In the genomic region with DNA sequence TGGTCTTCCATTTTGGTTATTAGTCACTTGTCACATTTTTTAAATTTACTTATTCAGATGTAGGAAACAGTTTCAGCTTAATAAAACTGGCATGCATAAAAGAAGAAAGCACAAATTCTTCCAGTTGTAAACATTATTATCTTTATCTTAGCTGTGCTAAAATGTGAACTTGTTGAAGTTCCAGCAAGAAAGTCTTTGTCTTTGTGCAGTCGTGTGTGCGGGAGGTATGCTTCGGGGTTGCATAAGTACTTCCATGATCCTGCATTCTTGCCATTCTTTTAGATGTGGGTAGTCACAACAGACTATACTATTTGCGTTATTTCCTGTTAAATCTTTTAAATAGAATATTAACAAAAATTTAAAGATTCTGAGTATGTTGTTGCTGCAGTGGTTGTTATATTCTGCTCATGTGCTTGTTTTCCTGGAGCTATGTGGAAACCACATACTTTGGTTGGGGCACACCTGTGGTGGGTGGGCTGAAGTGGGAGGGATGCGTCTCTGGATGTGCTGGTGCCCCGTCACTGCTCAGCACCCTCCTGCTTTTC, we compare ENCODE assay signal across 17 cellular contexts. TPM values are rescaled to one million over a fixed set of nuclear protein-coding genes. Genes with fewer than 3 reads are reported as not detected.
DNase-seq lines count a peak whose midpoint lies in the region; ATAC-seq, FAIRE-seq and TF ChIP-seq lines count a peak whose summit lies in the region.
"Had no signal": no experiment of that assay in that cellular context is flagged by ENCODE, and none has a peak within 500 bp of the region (broad histone marks: within the 10 kb centered on the region; RNA-seq: fewer than 3 reads in every experiment).

No MANE protein-coding gene starts in this region.

- H3K79me2 ChIP-seq in astrocyte (ENCODE audit: insufficient read depth, low read length), result no peaks in the 10 kb centered on the region

- ATAC-seq in GM21528 (IDR thresholded peaks at IDR 0.05; ENCODE audit: low FRiP score, unreplicated experiment), result no peak
- ATAC-seq in HG02798 (IDR thresholded peaks at IDR 0.05; ENCODE audit: poor library complexity, unreplicated experiment), result no peak
- ATAC-seq: body of pancreas, GM12878 had no signal

- peaks cover 13% of the 10 kb centered on the region for H3K36me3 ChIP-seq in astrocyte (ENCODE audit: insufficient read depth, low read length)

- no peaks in the 10 kb centered on the region for H3K9me3 ChIP-seq in astrocyte (ENCODE audit: insufficient read depth, low read depth, low read length)
- H3K9me3 ChIP-seq: body of pancreas, SJCRH30 had no signal

- no peak for FAIRE-seq in astrocyte (lab: Jason Lieb, UNC)
- FAIRE-seq: GM12878 had no signal

- H3K4me2 ChIP-seq in astrocyte (ENCODE audit: low read length), result peak overlapping the region; percentile 46

- DNase-seq in H4 (ENCODE audit: low spot score) (peak; percentile 3), astrocyte (ENCODE audit: low read depth) (peak; percentile 95), iPS-NIHi11 (ENCODE audit: low spot score) (peak; percentile 42), type B pancreatic cell (ENCODE audit: extremely low spot score, unreplicated experiment) (no peak)
- DNase-seq in activated naive CD4-positive, alpha-beta T cell treated with anti-CD3 and anti-CD28 coated beads, Interleukin-2, amount 50 U/mL, for 16 hours, result no peak
- DNase-seq: activated B cell treated with CpG ODN at 0.5 μM for 24 hours, body of pancreas, DMS 273 treated with DMSO at 0.1 percent for 48 hours, GOT3, NCI-H1436 treated with DMSO at 0.1 percent for 48 hours, NCI-H748 treated with DMSO at 0.1 percent for 48 hours, SJCRH30, substantia nigra had no signal

- peak overlapping the region; percentile 42 for H3K4me3 Mint-ChIP-seq in astrocyte (ENCODE audit: unreplicated experiment)
- no peak overlapping the region for H3K4me3 Mint-ChIP-seq in type B pancreatic cell
- H3K4me3 Mint-ChIP-seq: activated B cell treated with CpG ODN at 0.5 μM for 24 hours had no signal

- H3K27me3 ChIP-seq in astrocyte (ENCODE audit: insufficient read depth, low read length), result no peaks in the 10 kb centered on the region
- H3K27me3 ChIP-seq: body of pancreas, SJCRH30 had no signal

- H3K9me3 Mint-ChIP-seq in astrocyte (ENCODE audit: unreplicated experiment) (no peaks in the 10 kb centered on the region), type B pancreatic cell (no peaks in the 10 kb centered on the region)
- H3K9me3 Mint-ChIP-seq: activated B cell treated with CpG ODN at 0.5 μM for 24 hours had no signal

- no peak overlapping the region for H2AFZ ChIP-seq in astrocyte (ENCODE audit: low read depth, low read length)

- H3K4me3 ChIP-seq in astrocyte (ENCODE audit: insufficient read depth, low read depth, low read length), result no peak overlapping the region
- H3K4me3 ChIP-seq: body of pancreas, GM12878, SJCRH30 had no signal

- H3K36me3 Mint-ChIP-seq in astrocyte (ENCODE audit: low read depth, unreplicated experiment) (peaks cover 22% of the 10 kb centered on the region), type B pancreatic cell (peaks cover 25% of the 10 kb centered on the region)

- no peaks in the 10 kb centered on the region for H4K20me1 ChIP-seq in astrocyte (ENCODE audit: insufficient read depth, low read length)

- H3K4me1 Mint-ChIP-seq in astrocyte (ENCODE audit: low read depth, unreplicated experiment) (peaks cover 19% of the 10 kb centered on the region), type B pancreatic cell (ENCODE audit: unreplicated experiment) (peaks cover 3% of the 10 kb centered on the region)

- H3K4me1 ChIP-seq in astrocyte (ENCODE audit: insufficient read depth, low read length), result peaks cover 9% of the 10 kb centered on the region
- H3K4me1 ChIP-seq: body of pancreas, SJCRH30 had no signal

- H3K9ac ChIP-seq in astrocyte (ENCODE audit: low read length), result peak overlapping the region; percentile 1

- H3K27ac Mint-ChIP-seq in astrocyte (ENCODE audit: unreplicated experiment), result peak overlapping the region; percentile 90
- peak overlapping the region; percentile 70 for H3K27ac Mint-ChIP-seq in type B pancreatic cell
- H3K27ac Mint-ChIP-seq: activated B cell treated with CpG ODN at 0.5 μM for 24 hours had no signal

- TF ChIP-seq CTCF in astrocyte (IDR thresholded peaks at IDR 0.05; ENCODE audit: insufficient read depth, low read depth, low read length), result no peak
- no peak for TF ChIP-seq CTCF in type B pancreatic cell (conservative IDR thresholded peaks at IDR 0.05)

- peaks cover under 1% of the 10 kb centered on the region for H3K27me3 Mint-ChIP-seq in astrocyte (ENCODE audit: low read depth, unreplicated experiment)
- H3K27me3 Mint-ChIP-seq in type B pancreatic cell, result no peaks in the 10 kb centered on the region
- H3K27me3 Mint-ChIP-seq: activated B cell treated with CpG ODN at 0.5 μM for 24 hours had no signal

- peak overlapping the region; percentile 63 for H3K27ac ChIP-seq in astrocyte (ENCODE audit: low read depth, low read length)
- H3K27ac ChIP-seq: body of pancreas, SJCRH30 had no signal

RNA-seq across cellular contexts. Expression of gene CBS, which starts 49.9 kb away (rescaled TPM):
- 21.6 and 25.5 TPM in 2 replicates for total RNA-seq in H4 (2014; rRNA removed; shearing (Covaris generic))
- total RNA-seq in astrocyte (169 and 195 TPM in 2 replicates), type B pancreatic cell (ENCODE audit: low replicate concordance) (44.1 and 68.6 TPM in 2 replicates)
- total RNA-seq: mononuclear cell had no signal

RNA-seq across cellular contexts. Expression of gene PKNOX1, which starts 51.3 kb away (rescaled TPM):
- total RNA-seq in H4 (2014; rRNA removed; shearing (Covaris generic)), result 31.4 and 37.9 TPM in 2 replicates
- 9.8 and 11.2 TPM in 2 replicates for total RNA-seq in astrocyte
- 14.6 and 25.4 TPM in 2 replicates for total RNA-seq in type B pancreatic cell (ENCODE audit: low replicate concordance)

Comparison
In these comparisons a context has a peak if more than half of its experiments do, and no peak if none do; other contexts are left out.
1. DNase-seq: peak in H4 (single experiment), astrocyte (single experiment) and iPS-NIHi11 (single experiment); none in type B pancreatic cell (single experiment) and activated naive CD4-positive, alpha-beta T cell treated with anti-CD3 and anti-CD28 coated beads, Interleukin-2, amount 50 U/mL, for 16 hours (single experiment).